1 cellular context compared by ENCODE assay signal in genomic region chr17:49997773-49998703, GRCh38.
TF ChIP-seq lines count a peak whose summit lies in the region.

No MANE protein-coding gene starts in this region.

TF ChIP-seq in HepG2, 621 proteins besides CTCF, POLR2A, EP300 and RAD21 (continued from another document and continues in another):
- TF ChIP-seq ZNF569 (CRISPR knock-in tag; IDR thresholded peaks at IDR 0.05; ENCODE audit: borderline replicate concordance) (no peak), BORCS8-MEF2B (CRISPR knock-in tag; IDR thresholded peaks at IDR 0.05) (0 out of 2 replicates have a peak, but pooled peaks have one; percentile 51), ZNF335 (CRISPR knock-in tag; IDR thresholded peaks at IDR 0.05) (peak; percentile 80; the same call in 1 of the 2 replicates), GATAD2A (CRISPR knock-in tag; IDR thresholded peaks at IDR 0.05) (peak; percentile 67), TRIM24 (CRISPR knock-in tag; IDR thresholded peaks at IDR 0.05) (0 out of 2 replicates have a peak, but pooled peaks have one; percentile 28), TBX2 (CRISPR knock-in tag; IDR thresholded peaks at IDR 0.05; ENCODE audit: borderline replicate concordance) (no peak), ZNF605 (CRISPR knock-in tag; IDR thresholded peaks at IDR 0.05) (0 out of 2 replicates have a peak, but pooled peaks have one; percentile 35), ZNF318 (CRISPR knock-in tag; IDR thresholded peaks at IDR 0.05) (no peak), GFI1 (CRISPR knock-in tag; IDR thresholded peaks at IDR 0.05; ENCODE audit: borderline replicate concordance) (no peak), SOX13 (IDR thresholded peaks at IDR 0.05) (no peak), SOX13 (CRISPR knock-in tag; conservative IDR thresholded peaks at IDR 0.05 in 1 of 2, IDR thresholded peaks at IDR 0.05 in 1 of 2) (no peak), HOXA7 (CRISPR knock-in tag; IDR thresholded peaks at IDR 0.05) (0 out of 2 replicates have a peak, but pooled peaks have one; percentile 73), ZNF274 (CRISPR knock-in tag; IDR thresholded peaks at IDR 0.05) (peak; percentile 87), ZNF691 (CRISPR knock-in tag; IDR thresholded peaks at IDR 0.05; ENCODE audit: borderline replicate concordance, low read depth) (peak; percentile 76; the same call in 1 of the 2 replicates), TEAD3 (CRISPR knock-in tag; optimal IDR thresholded peaks at IDR 0.05; ENCODE audit: borderline replicate concordance) (peak; percentile 37), DZIP1 (CRISPR knock-in tag; IDR thresholded peaks at IDR 0.05) (no peak), DR1 (CRISPR knock-in tag; IDR thresholded peaks at IDR 0.05) (no peak), PHF5A (CRISPR knock-in tag; IDR thresholded peaks at IDR 0.05; ENCODE audit: low read depth, unreplicated experiment) (peak; percentile 66), MTF2 (CRISPR knock-in tag; IDR thresholded peaks at IDR 0.05; ENCODE audit: borderline replicate concordance) (0 out of 2 replicates have a peak, but pooled peaks have one; percentile 55), MBNL3 (CRISPR knock-in tag; conservative IDR thresholded peaks at IDR 0.05) (no peak), SNAI1 (CRISPR knock-in tag; IDR thresholded peaks at IDR 0.05; ENCODE audit: borderline replicate concordance) (no peak), ZNF468 (CRISPR knock-in tag; IDR thresholded peaks at IDR 0.05) (no peak), PAX8 (CRISPR knock-in tag; IDR thresholded peaks at IDR 0.05; ENCODE audit: borderline replicate concordance) (0 out of 2 replicates have a peak, but pooled peaks have one; percentile 71), YEATS2 (CRISPR knock-in tag; IDR thresholded peaks at IDR 0.05; ENCODE audit: borderline replicate concordance) (peak; percentile 48; the same call in 1 of the 2 replicates), ZNF749 (CRISPR knock-in tag; IDR thresholded peaks at IDR 0.05; ENCODE audit: borderline replicate concordance) (no peak), ZFP91 (CRISPR knock-in tag; IDR thresholded peaks at IDR 0.05; ENCODE audit: borderline replicate concordance) (peak; percentile 73)
- TF ChIP-seq, protein P1, sequence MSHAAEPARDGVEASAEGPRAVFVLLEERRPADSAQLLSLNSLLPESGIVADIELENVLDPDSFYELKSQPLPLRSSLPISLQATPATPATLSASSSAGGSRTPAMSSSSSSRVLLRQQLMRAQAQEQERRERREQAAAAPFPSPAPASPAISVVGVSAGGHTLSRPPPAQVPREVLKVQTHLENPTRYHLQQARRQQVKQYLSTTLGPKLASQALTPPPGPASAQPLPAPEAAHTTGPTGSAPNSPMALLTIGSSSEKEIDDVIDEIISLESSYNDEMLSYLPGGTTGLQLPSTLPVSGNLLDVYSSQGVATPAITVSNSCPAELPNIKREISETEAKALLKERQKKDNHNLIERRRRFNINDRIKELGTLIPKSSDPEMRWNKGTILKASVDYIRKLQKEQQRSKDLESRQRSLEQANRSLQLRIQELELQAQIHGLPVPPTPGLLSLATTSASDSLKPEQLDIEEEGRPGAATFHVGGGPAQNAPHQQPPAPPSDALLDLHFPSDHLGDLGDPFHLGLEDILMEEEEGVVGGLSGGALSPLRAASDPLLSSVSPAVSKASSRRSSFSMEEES (CRISPR knock-in tag; IDR thresholded peaks at IDR 0.05), result no peak
- TF ChIP-seq, protein P2, sequence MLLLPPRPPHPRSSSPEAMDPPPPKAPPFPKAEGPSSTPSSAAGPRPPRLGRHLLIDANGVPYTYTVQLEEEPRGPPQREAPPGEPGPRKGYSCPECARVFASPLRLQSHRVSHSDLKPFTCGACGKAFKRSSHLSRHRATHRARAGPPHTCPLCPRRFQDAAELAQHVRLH (CRISPR knock-in tag; IDR thresholded peaks at IDR 0.05; ENCODE audit: borderline replicate concordance, low read depth), result peak; percentile 37; the same call in 1 of the 2 replicates
- TF ChIP-seq, protein P3, sequence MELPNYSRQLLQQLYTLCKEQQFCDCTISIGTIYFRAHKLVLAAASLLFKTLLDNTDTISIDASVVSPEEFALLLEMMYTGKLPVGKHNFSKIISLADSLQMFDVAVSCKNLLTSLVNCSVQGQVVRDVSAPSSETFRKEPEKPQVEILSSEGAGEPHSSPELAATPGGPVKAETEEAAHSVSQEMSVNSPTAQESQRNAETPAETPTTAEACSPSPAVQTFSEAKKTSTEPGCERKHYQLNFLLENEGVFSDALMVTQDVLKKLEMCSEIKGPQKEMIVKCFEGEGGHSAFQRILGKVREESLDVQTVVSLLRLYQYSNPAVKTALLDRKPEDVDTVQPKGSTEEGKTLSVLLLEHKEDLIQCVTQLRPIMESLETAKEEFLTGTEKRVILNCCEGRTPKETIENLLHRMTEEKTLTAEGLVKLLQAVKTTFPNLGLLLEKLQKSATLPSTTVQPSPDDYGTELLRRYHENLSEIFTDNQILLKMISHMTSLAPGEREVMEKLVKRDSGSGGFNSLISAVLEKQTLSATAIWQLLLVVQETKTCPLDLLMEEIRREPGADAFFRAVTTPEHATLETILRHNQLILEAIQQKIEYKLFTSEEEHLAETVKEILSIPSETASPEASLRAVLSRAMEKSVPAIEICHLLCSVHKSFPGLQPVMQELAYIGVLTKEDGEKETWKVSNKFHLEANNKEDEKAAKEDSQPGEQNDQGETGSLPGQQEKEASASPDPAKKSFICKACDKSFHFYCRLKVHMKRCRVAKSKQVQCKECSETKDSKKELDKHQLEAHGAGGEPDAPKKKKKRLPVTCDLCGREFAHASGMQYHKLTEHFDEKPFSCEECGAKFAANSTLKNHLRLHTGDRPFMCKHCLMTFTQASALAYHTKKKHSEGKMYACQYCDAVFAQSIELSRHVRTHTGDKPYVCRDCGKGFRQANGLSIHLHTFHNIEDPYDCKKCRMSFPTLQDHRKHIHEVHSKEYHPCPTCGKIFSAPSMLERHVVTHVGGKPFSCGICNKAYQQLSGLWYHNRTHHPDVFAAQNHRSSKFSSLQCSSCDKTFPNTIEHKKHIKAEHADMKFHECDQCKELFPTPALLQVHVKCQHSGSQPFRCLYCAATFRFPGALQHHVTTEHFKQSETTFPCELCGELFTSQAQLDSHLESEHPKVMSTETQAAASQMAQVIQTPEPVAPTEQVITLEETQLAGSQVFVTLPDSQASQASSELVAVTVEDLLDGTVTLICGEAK (IDR thresholded peaks at IDR 0.05), result no peak
- TF ChIP-seq, protein P3 (CRISPR knock-in tag; IDR thresholded peaks at IDR 0.05), result no peak
